2 cellular contexts compared by ENCODE assay signal in the genomic region with DNA sequence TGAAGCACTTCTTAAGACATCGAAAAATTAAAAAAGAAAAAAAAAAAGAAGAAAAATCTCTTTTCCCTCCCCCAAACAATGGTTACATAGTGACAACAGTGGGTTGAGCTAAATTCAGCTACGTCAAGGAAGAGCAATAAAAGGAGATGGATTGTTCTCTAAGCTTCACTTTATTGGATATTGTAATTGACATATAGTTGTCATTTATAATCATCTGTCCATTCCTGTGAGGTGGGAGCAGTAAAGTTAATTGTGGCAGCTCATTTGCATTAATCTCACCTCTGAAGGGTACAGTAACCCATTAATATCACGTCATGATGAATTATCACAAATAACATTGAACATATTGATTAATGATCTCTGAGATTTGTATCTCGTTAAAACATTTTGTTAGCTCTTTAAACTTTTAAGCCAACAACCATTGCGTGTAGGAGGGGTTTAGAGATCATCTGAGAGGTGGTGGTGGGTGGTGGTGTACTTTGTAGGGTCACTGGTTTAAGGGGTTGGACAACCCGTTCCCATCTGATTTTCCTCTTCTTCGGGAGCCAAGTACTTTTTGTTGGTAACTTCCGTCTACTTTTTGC.
TF ChIP-seq lines count a peak whose summit lies in the region.

No MANE protein-coding gene starts in this region.

TF ChIP-seq in HepG2, 621 proteins besides CTCF, POLR2A, EP300 and RAD21 (continued from another document):
- TF ChIP-seq, protein P1, sequence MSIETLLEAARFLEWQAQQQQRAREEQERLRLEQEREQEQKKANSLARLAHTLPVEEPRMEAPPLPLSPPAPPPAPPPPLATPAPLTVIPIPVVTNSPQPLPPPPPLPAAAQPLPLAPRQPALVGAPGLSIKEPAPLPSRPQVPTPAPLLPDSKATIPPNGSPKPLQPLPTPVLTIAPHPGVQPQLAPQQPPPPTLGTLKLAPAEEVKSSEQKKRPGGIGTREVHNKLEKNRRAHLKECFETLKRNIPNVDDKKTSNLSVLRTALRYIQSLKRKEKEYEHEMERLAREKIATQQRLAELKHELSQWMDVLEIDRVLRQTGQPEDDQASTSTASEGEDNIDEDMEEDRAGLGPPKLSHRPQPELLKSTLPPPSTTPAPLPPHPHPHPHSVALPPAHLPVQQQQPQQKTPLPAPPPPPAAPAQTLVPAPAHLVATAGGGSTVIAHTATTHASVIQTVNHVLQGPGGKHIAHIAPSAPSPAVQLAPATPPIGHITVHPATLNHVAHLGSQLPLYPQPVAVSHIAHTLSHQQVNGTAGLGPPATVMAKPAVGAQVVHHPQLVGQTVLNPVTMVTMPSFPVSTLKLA (IDR thresholded peaks at IDR 0.05) = no peak
- no peak for TF ChIP-seq TOPORS (CRISPR knock-in tag; IDR thresholded peaks at IDR 0.05)
- TF ChIP-seq NBN (conservative IDR thresholded peaks at IDR 0.05) = no peak
- no peak for TF ChIP-seq MIER3 (CRISPR knock-in tag; IDR thresholded peaks at IDR 0.05; ENCODE audit: borderline replicate concordance)
- TF ChIP-seq ZBTB26 (CRISPR knock-in tag; IDR thresholded peaks at IDR 0.05; ENCODE audit: borderline replicate concordance) = no peak

TF ChIP-seq in HEK293, 187 proteins besides CTCF, POLR2A, EP300 and RAD21 (continued from another document):
- TF ChIP-seq ZNF776 (tag by site-specific recombination; IDR thresholded peaks at IDR 0.05; ENCODE audit: borderline replicate concordance) (no peak), PBX3 (CRISPR knock-in tag; IDR thresholded peaks at IDR 0.05) (no peak), ZNF133 (tag by site-specific recombination; IDR thresholded peaks at IDR 0.05) (no peak), ZNF785 (tag by site-specific recombination; IDR thresholded peaks at IDR 0.05) (no peak), ZNF843 (tag by site-specific recombination; IDR thresholded peaks at IDR 0.05) (peak; percentile 21; the same call in 1 of the 2 replicates), ZNF174 (tag by site-specific recombination; IDR thresholded peaks at IDR 0.05) (no peak), ZFHX2 (tag by site-specific recombination; conservative IDR thresholded peaks at IDR 0.05) (peak; percentile 36; the same call in 1 of the 2 replicates), KLF17 (tag by site-specific recombination; IDR thresholded peaks at IDR 0.05) (no peak), ZNF37A (tag by site-specific recombination; IDR thresholded peaks at IDR 0.05) (no peak), EGR2 (tag by site-specific recombination; IDR thresholded peaks at IDR 0.05; ENCODE audit: low read depth) (peak; percentile 60), KLF1 (tag by site-specific recombination; IDR thresholded peaks at IDR 0.05) (no peak)
- TF ChIP-seq, protein P2, sequence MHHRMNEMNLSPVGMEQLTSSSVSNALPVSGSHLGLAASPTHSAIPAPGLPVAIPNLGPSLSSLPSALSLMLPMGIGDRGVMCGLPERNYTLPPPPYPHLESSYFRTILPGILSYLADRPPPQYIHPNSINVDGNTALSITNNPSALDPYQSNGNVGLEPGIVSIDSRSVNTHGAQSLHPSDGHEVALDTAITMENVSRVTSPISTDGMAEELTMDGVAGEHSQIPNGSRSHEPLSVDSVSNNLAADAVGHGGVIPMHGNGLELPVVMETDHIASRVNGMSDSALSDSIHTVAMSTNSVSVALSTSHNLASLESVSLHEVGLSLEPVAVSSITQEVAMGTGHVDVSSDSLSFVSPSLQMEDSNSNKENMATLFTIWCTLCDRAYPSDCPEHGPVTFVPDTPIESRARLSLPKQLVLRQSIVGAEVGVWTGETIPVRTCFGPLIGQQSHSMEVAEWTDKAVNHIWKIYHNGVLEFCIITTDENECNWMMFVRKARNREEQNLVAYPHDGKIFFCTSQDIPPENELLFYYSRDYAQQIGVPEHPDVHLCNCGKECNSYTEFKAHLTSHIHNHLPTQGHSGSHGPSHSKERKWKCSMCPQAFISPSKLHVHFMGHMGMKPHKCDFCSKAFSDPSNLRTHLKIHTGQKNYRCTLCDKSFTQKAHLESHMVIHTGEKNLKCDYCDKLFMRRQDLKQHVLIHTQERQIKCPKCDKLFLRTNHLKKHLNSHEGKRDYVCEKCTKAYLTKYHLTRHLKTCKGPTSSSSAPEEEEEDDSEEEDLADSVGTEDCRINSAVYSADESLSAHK (tag by site-specific recombination; IDR thresholded peaks at IDR 0.05) = no peak
- TF ChIP-seq, protein P3, sequence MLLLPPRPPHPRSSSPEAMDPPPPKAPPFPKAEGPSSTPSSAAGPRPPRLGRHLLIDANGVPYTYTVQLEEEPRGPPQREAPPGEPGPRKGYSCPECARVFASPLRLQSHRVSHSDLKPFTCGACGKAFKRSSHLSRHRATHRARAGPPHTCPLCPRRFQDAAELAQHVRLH (tag by site-specific recombination; IDR thresholded peaks at IDR 0.05) = no peak
- TF ChIP-seq, protein P4, sequence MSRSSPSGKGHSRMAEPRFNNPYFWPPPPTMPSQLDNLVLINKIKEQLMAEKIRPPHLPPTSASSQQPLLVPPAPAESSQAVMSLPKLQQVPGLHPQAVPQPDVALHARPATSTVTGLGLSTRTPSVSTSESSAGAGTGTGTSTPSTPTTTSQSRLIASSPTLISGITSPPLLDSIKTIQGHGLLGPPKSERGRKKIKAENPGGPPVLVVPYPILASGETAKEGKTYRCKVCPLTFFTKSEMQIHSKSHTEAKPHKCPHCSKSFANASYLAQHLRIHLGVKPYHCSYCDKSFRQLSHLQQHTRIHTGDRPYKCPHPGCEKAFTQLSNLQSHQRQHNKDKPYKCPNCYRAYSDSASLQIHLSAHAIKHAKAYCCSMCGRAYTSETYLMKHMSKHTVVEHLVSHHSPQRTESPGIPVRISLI (tag by site-specific recombination; IDR thresholded peaks at IDR 0.05) = no peak
